In the genomic region with DNA sequence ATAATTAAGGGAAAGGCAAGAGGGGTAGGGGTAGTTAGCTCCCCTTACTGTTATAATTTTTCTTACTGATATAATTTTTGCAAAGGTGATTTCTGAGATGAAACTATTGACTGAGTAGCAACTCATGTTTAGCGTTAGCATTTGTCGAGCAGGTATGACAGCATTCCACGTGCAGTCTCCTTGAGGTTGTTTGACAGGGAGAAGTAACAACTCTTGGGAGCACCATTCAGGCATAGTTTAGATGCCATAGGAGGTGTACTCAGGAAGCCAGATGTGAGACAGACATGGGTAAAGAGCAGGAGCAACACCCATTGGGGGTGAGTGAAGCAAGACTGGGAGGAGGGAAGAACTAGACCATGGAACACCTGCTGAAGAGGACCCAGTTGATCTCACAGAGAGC, we compare ENCODE assay signal across 14 cellular contexts.
"Had no signal": no experiment of that assay in that cellular context is flagged by ENCODE, and none has a peak within 500 bp of the region (broad histone marks: within the 10 kb centered on the region; RNA-seq: fewer than 3 reads in every experiment).

No MANE protein-coding gene starts in this region.

- H3K27me3 ChIP-seq: heart left ventricle, tibial nerve had no signal

- H3K4me3 ChIP-seq: heart left ventricle, left ventricle myocardium inferior, tibial nerve had no signal

- DNase-seq: activated CD4-positive, alpha-beta T cell treated with anti-CD3 and anti-CD28 coated beads, Interleukin-2, amount 50 U/mL, for 1 hour; activated CD4-positive, CD25-positive, alpha-beta regulatory T cell; activated naive CD8-positive, alpha-beta T cell treated with anti-CD3 and anti-CD28 coated beads for 36 hours; aorta; heart left ventricle; left ventricle myocardium inferior; midbrain; naive B cell; retina; stimulated activated CD4-positive, alpha-beta T cell treated with anti-CD3 and anti-CD28 coated beads, Interleukin-4, amount 100 ng/mL, for 4 hours; T-helper 2 cell had no signal

- FAIRE-seq: bronchial epithelial cell, frontal cortex had no signal

- H3K27ac Mint-ChIP-seq: activated naive CD8-positive, alpha-beta T cell treated with anti-CD3 and anti-CD28 coated beads for 36 hours had no signal

- ATAC-seq: heart left ventricle had no signal

- H3K9me3 ChIP-seq: heart left ventricle, left ventricle myocardium inferior, tibial nerve had no signal

- H3K4me3 Mint-ChIP-seq: activated naive CD8-positive, alpha-beta T cell treated with anti-CD3 and anti-CD28 coated beads for 36 hours had no signal

- H3K36me3 ChIP-seq: heart left ventricle, left ventricle myocardium inferior, tibial nerve had no signal

- H3K27ac ChIP-seq: heart left ventricle, left ventricle myocardium inferior, tibial nerve had no signal

- H3K27me3 Mint-ChIP-seq: activated naive CD8-positive, alpha-beta T cell treated with anti-CD3 and anti-CD28 coated beads for 36 hours had no signal
